23 cellular contexts compared by ENCODE assay signal in genomic region chr6:106466211-106466610, GRCh38.
DNase-seq lines count a peak whose midpoint lies in the region; ATAC-seq, FAIRE-seq and TF ChIP-seq lines count a peak whose summit lies in the region.
"Had no signal": no experiment of that assay in that cellular context is flagged by ENCODE, and none has a peak within 500 bp of the region (broad histone marks: within the 10 kb centered on the region; RNA-seq: fewer than 3 reads in every experiment).

No MANE protein-coding gene starts in this region.

- no peak for FAIRE-seq in HepG2 (lab: Jason Lieb, UNC)
- FAIRE-seq: A549, G401.6, GM12892, GM19239 had no signal

- H2AFZ ChIP-seq in HepG2 (ENCODE audit: low read length) = no peak overlapping the region
- H2AFZ ChIP-seq: GM23338 had no signal

- H3K9ac ChIP-seq in HepG2 (ENCODE audit: insufficient read depth, low read depth, low read length) = no peak overlapping the region
- H3K9ac ChIP-seq: BLaER1 treated with 17β-estradiol and CSF1 and Interleukin-3, amounts not matched to agents 10 nM and 100 nM had no signal

- no TSS peak for BruUV-seq in HepG2 (replicated peaks; lab: Mats Ljungman, UMichigan)

- POLR2A ChIA-PET in HepG2 (lab: Yijun Ruan, JAX) = interaction anchor here (1.3 kb wide), 1 partner anchor 47 kb away, joined by 3 read pairs; no protein-coding TSS in a partner anchor

- in situ Hi-C loops in HepG2 (cut with HindIII; ENCODE audit: extremely low pct_ligation_motif_present, low pct_unique_long_range_greater_than_20kb) = no loop called here

- DNase-seq in NCI-H2171 treated with DMSO at 0.1 percent for 48 hours (lab: John Stamatoyannopoulos, UW) = peak; percentile 7
- no peak for DNase-seq in NCI-H2171 (lab: John Stamatoyannopoulos, UW)
- DNase-seq in HepG2 (ENCODE audit: low spot score) = no peak
- no peak for DNase-seq in right lobe of liver
- peak; percentile 64 to 93 for DNase-seq in NCI-H524 (lab: John Stamatoyannopoulos, UW)
- no peak for DNase-seq in EL
- DNase-seq: 8988T; ACHN; AML-193; BE2C; CD4-positive, alpha-beta T cell; CD8-positive, alpha-beta memory T cell; DMS53; DMS79 treated with DMSO at 0.1 percent for 48 hours; H9; HFFc6 had no signal

- H3K4me2 ChIP-seq in HepG2 (ENCODE audit: low read depth, low read length) = no peak overlapping the region
- H3K4me2 ChIP-seq: A549; BLaER1 treated with 17β-estradiol and CSF1 and Interleukin-3, amounts not matched to agents 10 nM and 100 nM; GM23338 had no signal

- no peak for ATAC-seq in HepG2
- no peak for ATAC-seq in right lobe of liver
- no peak for ATAC-seq in GM19023 (IDR thresholded peaks at IDR 0.05; ENCODE audit: unreplicated experiment)
- ATAC-seq: A549, GM23338 had no signal

- CTCF ChIA-PET in HepG2 (lab: Yijun Ruan, JAX; ENCODE audit: low intra/inter-chr PET ratio, low total read pairs) = no interaction called here

- TF ChIP-seq CTCF in HepG2 (CRISPR knock-in tag; IDR thresholded peaks at IDR 0.05) = no peak
- TF ChIP-seq CTCF in right lobe of liver (IDR thresholded peaks at IDR 0.05) = no peak

- 80% methylated on average over 2 of the region's 2 CpGs for WGBS in HepG2 (ENCODE audit: low lambda C conversion rate)
- WGBS in right lobe of liver (ENCODE audit: insufficient coverage, low coverage, low lambda C conversion rate, missing lambda C conversion rate) = 52% methylated on average over 2 of the region's 2 CpGs

- TF ChIP-seq EP300 in HepG2 (IDR thresholded peaks at IDR 0.05; ENCODE audit: low read depth in 2 of 2, low read length in 2 of 2) = no peak
- no peak for TF ChIP-seq EP300 in HepG2 (CRISPR knock-in tag; IDR thresholded peaks at IDR 0.05; ENCODE audit: borderline replicate concordance)

- H3K36me3 ChIP-seq in HepG2 (replicated peaks in 1 of 2; ENCODE audit: control insufficient read depth in 1 of 2, insufficient read depth in 2 of 2, low read length in 2 of 2) = no peaks in the 10 kb centered on the region
- no peaks in the 10 kb centered on the region for H3K36me3 ChIP-seq in right lobe of liver
- H3K36me3 ChIP-seq: BE2C; BLaER1 treated with 17β-estradiol and CSF1 and Interleukin-3, amounts not matched to agents 10 nM and 100 nM had no signal

- intact Hi-C loops in HepG2 (cut with micrococcal nuclease; ENCODE audit: unreplicated experiment) = no loop called here
- intact Hi-C loops in right lobe of liver (cut with DNase I) = no loop called here

- TF ChIP-seq POLR2A in HepG2 (IDR thresholded peaks at IDR 0.05; ENCODE audit: insufficient read depth in 1 of 2, low read depth in 2 of 2, low read length in 2 of 2) (no peak), right lobe of liver (IDR thresholded peaks at IDR 0.05) (no peak)

- H3K4me1 ChIP-seq in HepG2 (ENCODE audit: insufficient read depth, low read length) (peaks cover 51% of the 10 kb centered on the region), right lobe of liver (no peaks in the 10 kb centered on the region)
- H3K4me1 ChIP-seq: A549; BE2C; BLaER1 treated with 17β-estradiol and CSF1 and Interleukin-3, amounts not matched to agents 10 nM and 100 nM had no signal

- no peak for TF ChIP-seq RAD21 in HepG2 (CRISPR knock-in tag; IDR thresholded peaks at IDR 0.05)

- H3K27me3 ChIP-seq in HepG2 (ENCODE audit: control insufficient read depth in 1 of 2, insufficient read depth in 2 of 2, low read length in 2 of 2) = no peaks in the 10 kb centered on the region
- no peaks in the 10 kb centered on the region for H3K27me3 ChIP-seq in right lobe of liver
- H3K27me3 ChIP-seq: BLaER1 treated with 17β-estradiol and CSF1 and Interleukin-3, amounts not matched to agents 10 nM and 100 nM had no signal

- H4K20me1 ChIP-seq in HepG2 (ENCODE audit: insufficient read depth, low read length) = no peaks in the 10 kb centered on the region
- H4K20me1 ChIP-seq: BLaER1 treated with 17β-estradiol and CSF1 and Interleukin-3, amounts not matched to agents 10 nM and 100 nM had no signal

- no peaks in the 10 kb centered on the region for H3K9me3 ChIP-seq in HepG2 (ENCODE audit: low read length)
- H3K9me3 ChIP-seq in right lobe of liver = no peaks in the 10 kb centered on the region
- H3K9me3 ChIP-seq: A549; BE2C; BLaER1 treated with 17β-estradiol and CSF1 and Interleukin-3, amounts not matched to agents 10 nM and 100 nM had no signal

- no peaks in the 10 kb centered on the region for H3K79me2 ChIP-seq in HepG2 (ENCODE audit: insufficient read depth, low read length)

- H3K27ac ChIP-seq in HepG2 (ENCODE audit: extremely low read length, insufficient read depth, low read length) (no peak overlapping the region), right lobe of liver (no peak overlapping the region)
- H3K27ac ChIP-seq: A549; BLaER1 treated with 17β-estradiol and CSF1 and Interleukin-3, amounts not matched to agents 10 nM and 100 nM had no signal

- H3K4me3 ChIP-seq in HepG2 (replicated peaks in 1 of 3; ENCODE audit: insufficient read depth in 1 of 3, low read depth in 2 of 3, low read length in 3 of 3) = no peak overlapping the region
- H3K4me3 ChIP-seq in right lobe of liver = no peak overlapping the region
- H3K4me3 ChIP-seq: A549; BLaER1 treated with 17β-estradiol and CSF1 and Interleukin-3, amounts not matched to agents 10 nM and 100 nM; GM23338 had no signal

TF ChIP-seq in HepG2, 621 proteins besides CTCF, POLR2A, EP300 and RAD21:
- no peak for TF ChIP-seq GATAD1 (CRISPR knock-in tag; IDR thresholded peaks at IDR 0.05)
- TF ChIP-seq, protein P1, sequence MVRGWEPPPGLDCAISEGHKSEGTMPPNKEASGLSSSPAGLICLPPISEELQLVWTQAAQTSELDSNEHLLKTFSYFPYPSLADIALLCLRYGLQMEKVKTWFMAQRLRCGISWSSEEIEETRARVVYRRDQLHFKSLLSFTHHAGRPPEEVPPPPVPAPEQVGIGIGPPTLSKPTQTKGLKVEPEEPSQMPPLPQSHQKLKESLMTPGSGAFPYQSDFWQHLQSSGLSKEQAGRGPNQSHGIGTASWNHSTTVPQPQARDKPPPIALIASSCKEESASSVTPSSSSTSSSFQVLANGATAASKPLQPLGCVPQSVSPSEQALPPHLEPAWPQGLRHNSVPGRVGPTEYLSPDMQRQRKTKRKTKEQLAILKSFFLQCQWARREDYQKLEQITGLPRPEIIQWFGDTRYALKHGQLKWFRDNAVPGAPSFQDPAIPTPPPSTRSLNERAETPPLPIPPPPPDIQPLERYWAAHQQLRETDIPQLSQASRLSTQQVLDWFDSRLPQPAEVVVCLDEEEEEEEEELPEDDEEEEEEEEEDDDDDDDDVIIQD (CRISPR knock-in tag; IDR thresholded peaks at IDR 0.05; ENCODE audit: low read depth) = 0 out of 2 replicates have a peak, but pooled peaks have one; percentile 18

Comparison
In these comparisons a context has a peak if more than half of its experiments do, and no peak if none do; other contexts are left out.
1. DNase-seq: peak in NCI-H2171 treated with DMSO at 0.1 percent for 48 hours (single experiment) and NCI-H524 (2 of 2); none in NCI-H2171 (single experiment), HepG2 (single experiment), right lobe of liver (0 of 3) and EL (single experiment).